In the genomic region with DNA sequence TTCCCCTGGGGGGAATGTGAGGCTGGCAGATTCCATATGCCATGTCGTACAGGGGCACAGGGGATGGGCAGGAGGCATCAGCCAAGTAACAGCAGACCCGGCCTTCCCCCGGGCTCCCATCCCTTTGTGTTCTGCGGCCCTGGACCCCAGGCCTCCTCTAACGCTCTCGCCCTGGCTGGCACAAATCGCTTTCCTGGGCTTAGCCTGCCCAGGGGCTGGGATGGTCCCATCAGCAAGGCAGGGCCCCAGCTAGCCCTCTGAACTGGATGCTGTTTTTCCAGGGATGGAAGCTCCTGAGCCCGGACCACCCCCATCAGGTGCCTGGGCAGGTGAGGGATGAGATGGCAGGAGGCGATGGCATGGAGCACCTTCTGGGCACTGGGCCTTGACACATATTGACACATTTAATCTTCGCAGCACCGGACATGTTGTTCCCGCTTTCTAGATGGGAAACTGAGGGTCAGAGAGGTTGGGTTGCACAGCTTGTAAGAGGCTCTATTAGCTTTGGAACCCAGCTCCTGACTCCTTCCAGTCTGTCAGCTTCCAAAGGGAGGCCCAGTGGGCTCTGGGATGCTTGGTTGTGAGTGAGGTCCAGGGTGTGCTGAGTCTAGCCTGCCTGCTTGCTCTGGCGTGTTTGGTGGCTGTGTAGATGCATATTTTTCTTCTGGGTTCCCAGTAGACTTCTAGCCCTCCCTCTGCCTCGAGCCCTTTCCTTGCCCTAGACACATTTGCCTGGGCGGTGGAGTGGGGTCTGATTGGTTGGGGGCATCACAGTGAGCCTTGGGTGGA, we compare ENCODE assay signal across 16 cellular contexts. TPM values are rescaled to one million over a fixed set of nuclear protein-coding genes. Genes with fewer than 3 reads are reported as not detected.
"Had no signal": no experiment of that assay in that cellular context is flagged by ENCODE, and none has a peak within 500 bp of the region (broad histone marks: within the 10 kb centered on the region; RNA-seq: fewer than 3 reads in every experiment).

No MANE protein-coding gene starts in this region.

- FAIRE-seq: TTC549 had no signal

- H3K36me3 Mint-ChIP-seq: activated naive CD8-positive, alpha-beta T cell treated with anti-CD3 and anti-CD28 coated beads for 36 hours had no signal

- H3K27me3 ChIP-seq: gastrocnemius medialis, tibial nerve had no signal

- H3K9me3 ChIP-seq: gastrocnemius medialis, heart right ventricle, lower lobe of right lung, tibial nerve had no signal

- H3K36me3 ChIP-seq: gastrocnemius medialis, heart right ventricle, lower lobe of right lung, tibial nerve had no signal

- H3K27me3 Mint-ChIP-seq: activated CD4-positive, alpha-beta T cell treated with anti-CD3 and anti-CD28 coated beads for 36 hours; activated naive CD8-positive, alpha-beta T cell treated with anti-CD3 and anti-CD28 coated beads for 36 hours; stimulated activated naive CD8-positive, alpha-beta T cell treated with anti-CD3 and anti-CD28 coated beads, Interleukin-15, Interleukin-2, amounts not matched to agents 100 ng/mL and 50 ng/mL, for 24 hours had no signal

- ATAC-seq: activated CD4-positive, alpha-beta T cell treated with anti-CD3 and anti-CD28 coated beads for 36 hours; esophagus mucosa; gastrocnemius medialis; heart right ventricle; lower lobe of right lung had no signal

- H3K4me3 Mint-ChIP-seq: activated CD4-positive, alpha-beta T cell treated with anti-CD3 and anti-CD28 coated beads for 36 hours; activated naive CD8-positive, alpha-beta T cell treated with anti-CD3 and anti-CD28 coated beads for 36 hours; nephron; stimulated activated naive CD8-positive, alpha-beta T cell treated with anti-CD3 and anti-CD28 coated beads, Interleukin-15, Interleukin-2, amounts not matched to agents 100 ng/mL and 50 ng/mL, for 24 hours; T-helper 2 cell treated with Interferon-gamma antibody and Interleukin-4, amounts not matched to agents 5 μg/mL and 100 μg/mL, for 36 hours had no signal

- H3K27ac ChIP-seq: gastrocnemius medialis, heart right ventricle, lower lobe of right lung, tibial nerve had no signal

- DNase-seq: activated CD4-positive, alpha-beta T cell treated with anti-CD3 and anti-CD28 coated beads for 36 hours; activated CD4-positive, alpha-beta T cell treated with anti-CD3 and anti-CD28 coated beads, Interleukin-2, amount 50 U/mL, for 48 hours; activated naive CD8-positive, alpha-beta T cell treated with anti-CD3 and anti-CD28 coated beads for 36 hours; amygdala; cortex of kidney; gastrocnemius medialis; lower lobe of right lung; occipital lobe; retina had no signal

- H3K27ac Mint-ChIP-seq: activated CD4-positive, alpha-beta T cell treated with anti-CD3 and anti-CD28 coated beads for 36 hours; activated naive CD8-positive, alpha-beta T cell treated with anti-CD3 and anti-CD28 coated beads for 36 hours; stimulated activated naive CD8-positive, alpha-beta T cell treated with anti-CD3 and anti-CD28 coated beads, Interleukin-15, Interleukin-2, amounts not matched to agents 100 ng/mL and 50 ng/mL, for 24 hours; T-helper 2 cell treated with Interferon-gamma antibody and Interleukin-4, amounts not matched to agents 5 μg/mL and 100 μg/mL, for 36 hours had no signal

- H3K4me3 ChIP-seq: gastrocnemius medialis, heart right ventricle, lower lobe of right lung, tibial nerve had no signal

- H3K4me1 ChIP-seq: gastrocnemius medialis had no signal

- H3K4me1 Mint-ChIP-seq: activated CD4-positive, alpha-beta T cell treated with anti-CD3 and anti-CD28 coated beads for 36 hours; activated naive CD8-positive, alpha-beta T cell treated with anti-CD3 and anti-CD28 coated beads for 36 hours had no signal

- H3K9me3 Mint-ChIP-seq: activated naive CD8-positive, alpha-beta T cell treated with anti-CD3 and anti-CD28 coated beads for 36 hours; nephron; stimulated activated naive CD8-positive, alpha-beta T cell treated with anti-CD3 and anti-CD28 coated beads, Interleukin-15, Interleukin-2, amounts not matched to agents 100 ng/mL and 50 ng/mL, for 24 hours; T-helper 2 cell treated with Interferon-gamma antibody and Interleukin-4, amounts not matched to agents 5 μg/mL and 100 μg/mL, for 36 hours had no signal

RNA-seq across cellular contexts. Expression of a gene that starts 40.3 kb away (rescaled TPM):
- total RNA-seq: activated CD4-positive, alpha-beta T cell treated with anti-CD3 and anti-CD28 coated beads for 36 hours; activated naive CD8-positive, alpha-beta T cell treated with anti-CD3 and anti-CD28 coated beads for 36 hours had no signal
